11 cellular contexts compared by ENCODE assay signal in genomic region chr15:70269991-70270751, GRCh38.
DNase-seq lines count a peak whose midpoint lies in the region; ATAC-seq, FAIRE-seq and TF ChIP-seq lines count a peak whose summit lies in the region.
"Had no signal": no experiment of that assay in that cellular context is flagged by ENCODE, and none has a peak within 500 bp of the region (broad histone marks: within the 10 kb centered on the region; RNA-seq: fewer than 3 reads in every experiment).

No MANE protein-coding gene starts in this region.

- H2BK5ac ChIP-seq in H1 (ENCODE audit: low read depth, low read length), result no peak overlapping the region
- H2BK5ac ChIP-seq in mesenchymal stem cell (ENCODE audit: low read depth, low read length, poor library complexity, severe bottlenecking), result no peak overlapping the region

- peaks cover 0 to 11% (median 6%) of the 10 kb centered on the region in 4 experiments; a peak in 5 of 7 replicates for H3K4me1 ChIP-seq in H1 (replicated peaks in 1 of 4; ENCODE audit: control insufficient read depth in 3 of 4, insufficient read depth in 4 of 4, low read length in 3 of 4)
- H3K4me1 ChIP-seq in mesenchymal stem cell (ENCODE audit: control insufficient read depth, insufficient read depth, low read depth, low read length), result peaks cover 30% of the 10 kb centered on the region

- H3K4ac ChIP-seq in H1 (replicated peaks; ENCODE audit: insufficient read length, low read depth, low read length) (no peak overlapping the region), mesenchymal stem cell (ENCODE audit: low read depth in 1 of 2, low read length in 2 of 2) (no peak overlapping the region)

- DNase-seq in CD4-positive, alpha-beta T cell, result no peak
- DNase-seq in NCI-H187 treated with DMSO at 0.1 percent for 48 hours (lab: John Stamatoyannopoulos, UW) (peak; percentile 69), H1 (ENCODE audit: low read depth in 1 of 2, low spot score in 2 of 2) (no peak), neural crest cell (ENCODE audit: low read depth, low spot score) (no peak), 8988T (no peak), endothelial cell (ENCODE audit: low spot score) (no peak), mesenchymal stem cell (no peak)
- DNase-seq: central memory CD4-positive, alpha-beta T cell had no signal

- H4K8ac ChIP-seq in H1 (ENCODE audit: extremely low read depth, insufficient read depth, low read length) (no peak overlapping the region), mesenchymal stem cell (ENCODE audit: low read length) (no peak overlapping the region)

- H2BK15ac ChIP-seq in H1 (ENCODE audit: low read length) (peak overlapping the region; percentile 63; the same call in 1 of the 2 replicates), mesenchymal stem cell (ENCODE audit: low read depth, poor library complexity, severe bottlenecking) (no peak overlapping the region)

- H3K23ac ChIP-seq in H1 (ENCODE audit: insufficient read length), result no peak overlapping the region
- no peak overlapping the region for H3K23ac ChIP-seq in mesenchymal stem cell (ENCODE audit: low read length in 2 of 2)

- TF ChIP-seq EP300 in H1 (IDR thresholded peaks at IDR 0.05; ENCODE audit: borderline replicate concordance in 1 of 2, low read depth in 2 of 2, low read length in 2 of 2), result no peak

- no peak overlapping the region for H2BK12ac ChIP-seq in H1 (ENCODE audit: low read depth, low read length)
- no peak overlapping the region for H2BK12ac ChIP-seq in mesenchymal stem cell (ENCODE audit: low read length in 2 of 2)

- H4K20me1 ChIP-seq in H1 (replicated peaks in 1 of 2; ENCODE audit: control insufficient read depth in 1 of 2, insufficient read depth in 2 of 2, low read length in 2 of 2), result no peaks in the 10 kb centered on the region

- TF ChIP-seq CTCF in CD4-positive, alpha-beta T cell (IDR thresholded peaks at IDR 0.05), result no peak
- TF ChIP-seq CTCF in H1 (IDR thresholded peaks at IDR 0.05; ENCODE audit: control extremely low read depth in 1 of 3, insufficient read depth in 1 of 3, low read depth in 1 of 3, low read length in 3 of 3), result no peak
- no peak for TF ChIP-seq CTCF in neural crest cell (conservative IDR thresholded peaks at IDR 0.05)
- no peak for TF ChIP-seq CTCF in endothelial cell (IDR thresholded peaks at IDR 0.05; ENCODE audit: unreplicated experiment)

- H3K14ac ChIP-seq in H1 (ENCODE audit: insufficient read length), result no peak overlapping the region
- H3K14ac ChIP-seq in mesenchymal stem cell (ENCODE audit: low read length in 2 of 2), result peak overlapping the region in 1 of 2 experiments; percentile 9

- H3K9me3 Mint-ChIP-seq in CD4-positive, alpha-beta T cell, result no peaks in the 10 kb centered on the region
- H3K9me3 Mint-ChIP-seq in neural crest cell, result no peaks in the 10 kb centered on the region
- no peaks in the 10 kb centered on the region for H3K9me3 Mint-ChIP-seq in endothelial cell (ENCODE audit: unreplicated experiment)
- H3K9me3 Mint-ChIP-seq: naive thymus-derived CD8-positive, alpha-beta T cell had no signal

- no peak for TF ChIP-seq POLR2A in H1 (IDR thresholded peaks at IDR 0.05; ENCODE audit: control extremely low read depth in 1 of 2, low read depth in 2 of 2, low read length in 2 of 2)

- H2BK120ac ChIP-seq in H1 (replicated peaks; ENCODE audit: low read depth, low read length) (no peak overlapping the region), mesenchymal stem cell (ENCODE audit: low read depth, low read length) (no peak overlapping the region)

- H2BK20ac ChIP-seq in H1 (ENCODE audit: low read length), result no peak overlapping the region

- no peak overlapping the region for H4K5ac ChIP-seq in H1 (ENCODE audit: insufficient read length, low read depth, low read length)

- H2AFZ ChIP-seq in H1 (ENCODE audit: low read length) (no peak overlapping the region), mesenchymal stem cell (ENCODE audit: low read depth, low read length) (no peak overlapping the region)

- no peak overlapping the region for H3K4me3 ChIP-seq in H1 (ENCODE audit: extremely low read depth in 1 of 4, insufficient read depth in 2 of 4, low read depth in 3 of 4, low read length in 4 of 4)
- no peak overlapping the region for H3K4me3 ChIP-seq in mesenchymal stem cell (ENCODE audit: insufficient read depth in 1 of 2, low read depth in 1 of 2, low read length in 2 of 2)
- H3K4me3 ChIP-seq: uterus had no signal

- no peak for FAIRE-seq in H1 (lab: Jason Lieb, UNC)

- H3K4me1 Mint-ChIP-seq in CD4-positive, alpha-beta T cell (ENCODE audit: low read depth), result peaks cover 30% of the 10 kb centered on the region
- H3K4me1 Mint-ChIP-seq in neural crest cell (peaks cover 64% of the 10 kb centered on the region), endothelial cell (ENCODE audit: unreplicated experiment) (peaks cover 24% of the 10 kb centered on the region)

- POLR2A ChIA-PET in CD4-positive, alpha-beta T cell (lab: Charles Lee), result no interaction called here
- POLR2A ChIA-PET in H1 (lab: Charles Lee; ENCODE audit: partially characterized antibody), result interaction anchor here (1.0 kb wide), 1 partner anchor 171 kb away, joined by 4 read pairs; no protein-coding TSS in a partner anchor

- no peaks in the 10 kb centered on the region for H3K36me3 Mint-ChIP-seq in CD4-positive, alpha-beta T cell (ENCODE audit: low read depth)
- no peaks in the 10 kb centered on the region for H3K36me3 Mint-ChIP-seq in neural crest cell (ENCODE audit: low read depth)
- no peaks in the 10 kb centered on the region for H3K36me3 Mint-ChIP-seq in endothelial cell (ENCODE audit: low read depth, unreplicated experiment)
- H3K36me3 Mint-ChIP-seq: naive thymus-derived CD8-positive, alpha-beta T cell had no signal

- H3K79me2 ChIP-seq in H1 (ENCODE audit: control insufficient read depth in 1 of 2, insufficient read depth in 2 of 2, low read length in 2 of 2), result no peaks in the 10 kb centered on the region

- no peaks in the 10 kb centered on the region for H3K79me1 ChIP-seq in H1 (ENCODE audit: low read depth, low read length)
- no peaks in the 10 kb centered on the region for H3K79me1 ChIP-seq in mesenchymal stem cell (replicated peaks; ENCODE audit: low read length, poor library complexity, severe bottlenecking)

- H2AK5ac ChIP-seq in H1 (ENCODE audit: low read depth, low read length), result no peak overlapping the region
- no peak overlapping the region for H2AK5ac ChIP-seq in mesenchymal stem cell (ENCODE audit: low read length, severe bottlenecking)

- H3K9ac ChIP-seq in H1 (replicated peaks in 1 of 4; ENCODE audit: extremely low read depth in 1 of 4, low read depth in 3 of 4, low read length in 3 of 4), result no peak overlapping the region
- no peak overlapping the region for H3K9ac ChIP-seq in mesenchymal stem cell (ENCODE audit: low read length)

- peaks cover 4% of the 10 kb centered on the region for H3K27me3 Mint-ChIP-seq in CD4-positive, alpha-beta T cell
- peaks cover 3% of the 10 kb centered on the region for H3K27me3 Mint-ChIP-seq in neural crest cell (ENCODE audit: low read depth)
- peaks cover 12% of the 10 kb centered on the region for H3K27me3 Mint-ChIP-seq in endothelial cell (ENCODE audit: unreplicated experiment)

- H3K9me3 ChIP-seq in CD4-positive, alpha-beta T cell (ENCODE audit: control insufficient read depth, low read length), result no peaks in the 10 kb centered on the region
- H3K9me3 ChIP-seq in H1 (ENCODE audit: insufficient read depth in 2 of 2, low read depth in 1 of 2, low read length in 1 of 2) (no peaks in the 10 kb centered on the region), mesenchymal stem cell (ENCODE audit: control insufficient read depth, low read length) (no peaks in the 10 kb centered on the region)
- H3K9me3 ChIP-seq: uterus had no signal

- TF ChIP-seq RAD21 in H1 (IDR thresholded peaks at IDR 0.05 in 1 of 2, conservative IDR thresholded peaks at IDR 0.05 in 1 of 2; ENCODE audit: low read depth in 2 of 2, low read length in 2 of 2), result no peak

- H3K4me3 Mint-ChIP-seq in CD4-positive, alpha-beta T cell, result no peak overlapping the region
- H3K4me3 Mint-ChIP-seq in neural crest cell, result no peak overlapping the region
- H3K4me3 Mint-ChIP-seq in endothelial cell (ENCODE audit: unreplicated experiment), result no peak overlapping the region
- H3K4me3 Mint-ChIP-seq: naive thymus-derived CD8-positive, alpha-beta T cell had no signal

- H3K36me3 ChIP-seq in H1 (ENCODE audit: control insufficient read depth in 2 of 4, insufficient read depth in 4 of 4, low read length in 3 of 4), result no peaks in the 10 kb centered on the region
- no peaks in the 10 kb centered on the region for H3K36me3 ChIP-seq in mesenchymal stem cell (ENCODE audit: control insufficient read depth in 1 of 2, insufficient read depth in 2 of 2, low read depth in 1 of 2, low read length in 2 of 2)
- H3K36me3 ChIP-seq: uterus had no signal

- no peaks in the 10 kb centered on the region for H3K23me2 ChIP-seq in H1 (ENCODE audit: low read depth, low read length)

- H3K4me2 ChIP-seq in H1 (ENCODE audit: insufficient read depth in 1 of 2, low read depth in 2 of 2, low read length in 2 of 2), result no peak overlapping the region
- no peak overlapping the region for H3K4me2 ChIP-seq in mesenchymal stem cell (ENCODE audit: low read length, poor library complexity, severe bottlenecking)

- H4K91ac ChIP-seq in H1 (replicated peaks; ENCODE audit: insufficient read length, low read length) (no peak overlapping the region), mesenchymal stem cell (ENCODE audit: low read length) (no peak overlapping the region)

- no peak overlapping the region for H3K56ac ChIP-seq in H1 (replicated peaks; ENCODE audit: insufficient read length, low read depth, low read length)

- CTCF ChIA-PET in CD4-positive, alpha-beta T cell (lab: Charles Lee), result no interaction called here
- CTCF ChIA-PET in H1 (lab: Charles Lee; ENCODE audit: partially characterized antibody), result interaction anchor here (0.8 to 3.2 kb wide), 4 partner anchors 11 to 166 kb away, joined by 3 to 12 read pairs (median 4); no protein-coding TSS in a partner anchor

- no peaks in the 10 kb centered on the region for H3K27me3 ChIP-seq in CD4-positive, alpha-beta T cell (ENCODE audit: control insufficient read depth, insufficient read depth, low read length)
- no peaks in the 10 kb centered on the region for H3K27me3 ChIP-seq in H1 (replicated peaks in 1 of 4; ENCODE audit: control insufficient read depth in 3 of 4, extremely low read depth in 1 of 4, insufficient read depth in 3 of 4, low read length in 3 of 4)
- H3K27me3 ChIP-seq in mesenchymal stem cell (ENCODE audit: control insufficient read depth in 1 of 2, insufficient read depth in 1 of 2, low read length in 2 of 2), result peaks cover 6 to 23% of the 10 kb centered on the region in 2 experiments
- H3K27me3 ChIP-seq: uterus had no signal

- intact Hi-C loops in CD4-positive, alpha-beta T cell (cut with DNase I, micrococcal nuclease), result loop anchor here in 1 of 2 experiments (5.0 kb wide), 1 partner anchor 543 kb away; no protein-coding TSS in a partner anchor

- ATAC-seq in CD4-positive, alpha-beta T cell (ENCODE audit: poor library complexity), result peak; percentile 32
- ATAC-seq in GM18907 (IDR thresholded peaks at IDR 0.05; ENCODE audit: unreplicated experiment), result no peak

- H3K18ac ChIP-seq in H1 (ENCODE audit: extremely low read depth, low read length) (no peak overlapping the region), mesenchymal stem cell (ENCODE audit: low read depth in 1 of 2, low read length in 2 of 2) (no peak overlapping the region)

- no peak overlapping the region for H3K27ac ChIP-seq in CD4-positive, alpha-beta T cell (ENCODE audit: low read depth, low read length)
- H3K27ac ChIP-seq in H1 (ENCODE audit: low read depth, low read length) (no peak overlapping the region), mesenchymal stem cell (ENCODE audit: low read length, poor library complexity, severe bottlenecking) (no peak overlapping the region)

- no peak overlapping the region for H3K27ac Mint-ChIP-seq in CD4-positive, alpha-beta T cell
- H3K27ac Mint-ChIP-seq in neural crest cell (ENCODE audit: unreplicated experiment) (peak overlapping the region; percentile 78), endothelial cell (ENCODE audit: unreplicated experiment) (no peak overlapping the region)

- WGBS in H1 (ENCODE audit: extremely low coverage in 1 of 2, insufficient coverage in 1 of 2, insufficient read length in 1 of 2, insufficient replicate concordance in 2 of 2, low coverage in 1 of 2, low lambda C conversion rate in 2 of 2, missing lambda C conversion rate in 1 of 2), 2 experiments, result 88% methylated on average over 10 of the region's 10 CpGs; no CpG with 5 or more reads in 1 of the 2 experiments
- 75% methylated on average over 10 of the region's 10 CpGs for WGBS in mesenchymal stem cell
